Comparison of ENCODE assay signal across 9 cellular contexts in the genomic region with DNA sequence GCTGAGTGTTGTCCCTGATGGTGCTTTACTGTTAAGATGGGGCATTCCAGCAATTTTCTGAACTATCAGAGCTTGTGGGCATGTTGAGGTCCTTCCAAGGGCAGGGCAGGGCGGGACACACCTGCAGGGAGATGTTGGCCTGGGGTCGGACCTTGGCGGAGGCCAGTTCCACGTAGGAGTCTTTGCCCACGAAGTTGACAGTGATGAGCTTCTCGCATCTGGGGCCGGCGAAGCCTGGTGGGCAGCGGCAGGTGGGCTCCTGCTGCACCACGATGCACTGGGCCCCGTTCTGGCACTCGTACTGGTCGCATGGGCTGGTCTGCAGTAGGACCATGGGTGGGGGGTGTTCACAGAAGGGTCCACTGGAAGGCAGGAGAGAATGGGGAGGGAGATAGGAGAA.
"Had no signal": no experiment of that assay in that cellular context is flagged by ENCODE, and none has a peak within 500 bp of the region (broad histone marks: within the 10 kb centered on the region; RNA-seq: fewer than 3 reads in every experiment).

No MANE protein-coding gene starts in this region.

- H3K9me3 ChIP-seq: HAP-1 had no signal

- H3K27ac ChIP-seq: GM23248 had no signal

- H3K9ac ChIP-seq: GM23248 had no signal

- H3K27ac Mint-ChIP-seq: GM23338, H9, HFFc6 had no signal

- H3K4me3 Mint-ChIP-seq: GM23338, H9, HFFc6 had no signal

- H2AFZ ChIP-seq: GM23248, GM23338 had no signal

- H3K4me1 Mint-ChIP-seq: GM23338, H9 had no signal

- DNase-seq: GM23248, GOT3, H7, H9, HCEC 1CT, HFFc6 had no signal

- H3K4me1 ChIP-seq: HAP-1 had no signal

- H3K4me2 ChIP-seq: GM23338 had no signal

- H3K36me3 ChIP-seq: HAP-1 had no signal

- ATAC-seq: GM23338, HCT116 had no signal

- H3K9me3 Mint-ChIP-seq: GM23338, H9, HFFc6 had no signal

- H3K4me3 ChIP-seq: GM23248, GM23338, HAP-1 had no signal
